ENCODE assay signal across 8 cellular contexts in genomic region chr1:24390924-24391782, GRCh38. TPM values are rescaled to one million over a fixed set of nuclear protein-coding genes. Genes with fewer than 3 reads are reported as not detected.
A peak's percentile ranks its signal among the peaks of the same experiment; 100 is the strongest.
DNase-seq lines count a peak whose midpoint lies in the region; ATAC-seq, FAIRE-seq and TF ChIP-seq lines count a peak whose summit lies in the region.

No MANE protein-coding gene starts in this region.

- H2AFZ ChIP-seq in PC-9, result no peak overlapping the region

- POLR2A ChIA-PET in PC-9 (lab: Charles Lee; ENCODE audit: unreplicated experiment), result interaction anchor here (0.6 kb wide), 2 partner anchors 189 to 431 kb away, joined by 3 to 4 read pairs; no protein-coding TSS in a partner anchor

- no peaks in the 10 kb centered on the region for H3K79me2 ChIP-seq in PC-9 (ENCODE audit: low read depth)

- H3K9me3 ChIP-seq in PC-9 (ENCODE audit: insufficient read depth, low read depth) (no peaks in the 10 kb centered on the region), muscle layer of duodenum (ENCODE audit: control insufficient read depth in 1 of 2, low read length in 2 of 2) (no peaks in the 10 kb centered on the region)

- H3K9me3 Mint-ChIP-seq in activated T-cell treated with anti-CD3 and anti-CD28 coated beads, Interleukin-2, amount 50 U/mL, for 4 hours, result no peaks in the 10 kb centered on the region

- H3K4me3 ChIP-seq in PC-9 (no peak overlapping the region), epithelial cell of proximal tubule (ENCODE audit: low read depth, low read length) (no peak overlapping the region), muscle layer of duodenum (ENCODE audit: low read depth in 1 of 2, low read length in 2 of 2) (peak overlapping the region in 1 of 2 donors; percentile 16)

- DNase-seq in HTR-8/SVneo (ENCODE audit: insufficient read length, low spot score) (peak; percentile 68), PC-9 (peak in 1 of 2 experiments; percentile 66), epithelial cell of proximal tubule (ENCODE audit: low read depth) (peak; percentile 49)
- DNase-seq in activated T-cell treated with anti-CD3 and anti-CD28 coated beads, Interleukin-2, amount 50 U/mL, for 4 hours, result peak; percentile 64
- DNase-seq in stimulated activated naive CD8-positive, alpha-beta T cell treated with anti-CD3 and anti-CD28 coated beads, Interleukin-15, Interleukin-2, amounts not matched to agents 100 U/mL and 50 U/mL, for 24 hours, result peak; percentile 71

- H3K4me1 Mint-ChIP-seq in activated T-cell treated with anti-CD3 and anti-CD28 coated beads, Interleukin-2, amount 50 U/mL, for 4 hours (ENCODE audit: low read depth), result peaks cover 31% of the 10 kb centered on the region

- no TSS peak for BruUV-seq in PC-9 (replicated peaks; lab: Mats Ljungman, UMichigan)

- H3K27me3 Mint-ChIP-seq in activated T-cell treated with anti-CD3 and anti-CD28 coated beads, Interleukin-2, amount 50 U/mL, for 4 hours (ENCODE audit: low read depth), result no peaks in the 10 kb centered on the region

- H3K4me3 Mint-ChIP-seq in activated T-cell treated with anti-CD3 and anti-CD28 coated beads, Interleukin-2, amount 50 U/mL, for 4 hours, result peak overlapping the region; percentile 75

- H3K27me3 ChIP-seq in PC-9 (ENCODE audit: insufficient read depth, low read depth) (no peaks in the 10 kb centered on the region), muscle layer of duodenum (ENCODE audit: low read depth, low read length) (no peaks in the 10 kb centered on the region)

- H3F3A ChIP-seq in PC-9 (ENCODE audit: insufficient read depth, low read depth), result peaks cover 10% of the 10 kb centered on the region

- intact Hi-C loops in PC-9 (cut with micrococcal nuclease; ENCODE audit: unreplicated experiment), result loop anchor here (1.0 to 5.0 kb wide), 8 partner anchors 68 to 849 kb away; no protein-coding TSS in a partner anchor

- peak overlapping the region; percentile 14; the same call in 1 of the 2 replicates for H3K27ac ChIP-seq in PC-9
- H3K27ac ChIP-seq in muscle layer of duodenum (ENCODE audit: low read length), result peak overlapping the region; percentile 86

- H3K36me3 Mint-ChIP-seq in activated T-cell treated with anti-CD3 and anti-CD28 coated beads, Interleukin-2, amount 50 U/mL, for 4 hours (ENCODE audit: insufficient read depth), result peaks cover 11% of the 10 kb centered on the region

- FAIRE-seq in HTR-8/SVneo (lab: Jason Lieb, UNC), result no peak

- no peaks in the 10 kb centered on the region for H4K20me1 ChIP-seq in PC-9 (ENCODE audit: insufficient read depth)

- CTCF ChIA-PET in PC-9 (lab: Charles Lee), result interaction anchor here (0.5 to 4.2 kb wide), 14 partner anchors 26 to 1979 kb away, joined by 3 to 43 read pairs (median 4); no protein-coding TSS in a partner anchor

- TF ChIP-seq CTCF in GM12872 (IDR thresholded peaks at IDR 0.05; ENCODE audit: insufficient read depth, low read depth, low read length), result peak; percentile 91
- TF ChIP-seq CTCF in PC-9 (conservative IDR thresholded peaks at IDR 0.05), result peak; percentile 90
- TF ChIP-seq CTCF in epithelial cell of proximal tubule (conservative IDR thresholded peaks at IDR 0.05; ENCODE audit: low read depth, low read length), result peak; percentile 98

- H3K36me3 ChIP-seq in PC-9 (ENCODE audit: low read depth) (no peaks in the 10 kb centered on the region), muscle layer of duodenum (ENCODE audit: control insufficient read depth in 1 of 2, insufficient read depth in 2 of 2, low read length in 2 of 2) (peaks cover 0 to 3% of the 10 kb centered on the region in 2 donors)

- H3K4me1 ChIP-seq in PC-9 (replicated peaks; ENCODE audit: insufficient read depth) (peaks cover 8% of the 10 kb centered on the region), muscle layer of duodenum (ENCODE audit: control insufficient read depth in 1 of 2, insufficient read depth in 2 of 2, low read length in 2 of 2) (peaks cover 0 to 4% of the 10 kb centered on the region in 2 donors)

- H3K4me2 ChIP-seq in PC-9, result no peak overlapping the region

- no peaks in the 10 kb centered on the region for H3K9me2 ChIP-seq in PC-9 (ENCODE audit: insufficient read depth)

- peak; percentile 58 to 65 for ATAC-seq in activated T-cell treated with anti-CD3 and anti-CD28 coated beads, Interleukin-2, amount 50 U/mL, for 4 hours
- ATAC-seq in stimulated activated naive CD8-positive, alpha-beta T cell treated with anti-CD3 and anti-CD28 coated beads, Interleukin-15, Interleukin-2, amounts not matched to agents 100 U/mL and 50 U/mL, for 24 hours, result peak; percentile 63
- no peak for ATAC-seq in HG02884 (IDR thresholded peaks at IDR 0.05; ENCODE audit: unreplicated experiment)

RNA-seq across cellular contexts. Expression of gene STPG1, which starts 22.4 kb away (rescaled TPM):
- total RNA-seq in PC-9 (2021), result 8.3 and 11.4 TPM in 2 replicates
- 1 to 10 TPM; 3.2 to 4.2 (median 3.9) TPM for total RNA-seq in activated T-cell treated with anti-CD3 and anti-CD28 coated beads, Interleukin-2, amount 50 U/mL, for 4 hours
- 10.3 and 11.5 TPM in 2 replicates for total RNA-seq in epithelial cell of proximal tubule

RNA-seq across cellular contexts. Expression of gene NIPAL3, which starts 24.4 kb away (rescaled TPM):
- total RNA-seq in PC-9 (2021) (34.7 and 42.0 TPM in 2 replicates), epithelial cell of proximal tubule (21.3 and 32.5 TPM in 2 replicates)
- total RNA-seq in activated T-cell treated with anti-CD3 and anti-CD28 coated beads, Interleukin-2, amount 50 U/mL, for 4 hours, result 10 to 100 TPM; 24.0 to 31.8 (median 26.8) TPM
